13 cellular contexts compared by ENCODE assay signal in genomic region chr4:172842759-172843158, GRCh38.
"Had no signal": no experiment of that assay in that cellular context is flagged by ENCODE, and none has a peak within 500 bp of the region (broad histone marks: within the 10 kb centered on the region; RNA-seq: fewer than 3 reads in every experiment).

No MANE protein-coding gene starts in this region.

- H3K27ac ChIP-seq: brain microvascular endothelial cell, suprapubic skin, upper lobe of right lung had no signal

- H3K9me3 Mint-ChIP-seq: activated T-helper 2 cell treated with anti-CD3 and anti-CD28 coated beads, Interferon-gamma antibody, Interleukin-2, Interleukin-4, amounts not matched to agents 10 μg/mL and 5 μg/mL and 100 μg/mL, durations not matched to agents 14 hours and 24 hours and 36 hours; dendritic cell treated with granulocyte-macrophage colony-stimulating factor and Interleukin-4, amounts not matched to agents 40 ng/mL and 50 ng/mL, for 4 days had no signal

- H3K4me1 ChIP-seq: suprapubic skin, upper lobe of right lung had no signal

- H3K36me3 Mint-ChIP-seq: naive thymus-derived CD4-positive, alpha-beta T cell had no signal

- H3K4me3 ChIP-seq: lung, suprapubic skin, upper lobe of right lung had no signal

- H3K27ac Mint-ChIP-seq: activated T-helper 2 cell treated with anti-CD3 and anti-CD28 coated beads, Interferon-gamma antibody, Interleukin-2, Interleukin-4, amounts not matched to agents 10 μg/mL and 5 μg/mL and 100 μg/mL, durations not matched to agents 14 hours and 24 hours and 36 hours; dendritic cell treated with granulocyte-macrophage colony-stimulating factor and Interleukin-4, amounts not matched to agents 40 ng/mL and 50 ng/mL, for 4 days; naive thymus-derived CD4-positive, alpha-beta T cell had no signal

- H3K9me3 ChIP-seq: suprapubic skin, upper lobe of right lung had no signal

- ATAC-seq: naive thymus-derived CD4-positive, alpha-beta T cell; upper lobe of right lung had no signal

- H3K4me3 Mint-ChIP-seq: dendritic cell treated with granulocyte-macrophage colony-stimulating factor and Interleukin-4, amounts not matched to agents 40 ng/mL and 50 ng/mL, for 4 days; naive thymus-derived CD4-positive, alpha-beta T cell had no signal

- DNase-seq: activated CD4-positive, alpha-beta T cell treated with anti-CD3 and anti-CD28 coated beads, Interleukin-2, amount 50 U/mL, for 1 hour; activated naive CD4-positive, alpha-beta T cell treated with anti-CD3 and anti-CD28 coated beads, Interleukin-2, amount 50 U/mL, for 16 hours; activated T-cell treated with anti-CD3 and anti-CD28 coated beads for 4 hours; brain microvascular endothelial cell; hypothalamus; naive thymus-derived CD4-positive, alpha-beta T cell; stimulated activated CD4-positive, alpha-beta T cell treated with anti-CD3 and anti-CD28 coated beads, Interleukin-12 subunit alpha, Interleukin-12 subunit beta, amount 100 ng/mL, for 4 hours; stimulated activated naive CD4-positive, alpha-beta T cell treated with Interleukin-2 at 50 U/mL for 16 hours; upper lobe of right lung had no signal

- H3K27me3 Mint-ChIP-seq: dendritic cell treated with granulocyte-macrophage colony-stimulating factor and Interleukin-4, amounts not matched to agents 40 ng/mL and 50 ng/mL, for 4 days had no signal

- H3K27me3 ChIP-seq: brain microvascular endothelial cell, suprapubic skin, upper lobe of right lung had no signal

- H3K36me3 ChIP-seq: brain microvascular endothelial cell, suprapubic skin, upper lobe of right lung had no signal

- H3K4me1 Mint-ChIP-seq: naive thymus-derived CD4-positive, alpha-beta T cell had no signal
